24 cellular contexts compared by ENCODE assay signal in genomic region chr5:171945066-171945465, GRCh38.
A peak's percentile ranks its signal among the peaks of the same experiment; 100 is the strongest.
DNase-seq lines count a peak whose midpoint lies in the region; ATAC-seq, FAIRE-seq and TF ChIP-seq lines count a peak whose summit lies in the region.
"Had no signal": no experiment of that assay in that cellular context is flagged by ENCODE, and none has a peak within 500 bp of the region (broad histone marks: within the 10 kb centered on the region; RNA-seq: fewer than 3 reads in every experiment).

No MANE protein-coding gene starts in this region.

- no peak overlapping the region for H3K27ac Mint-ChIP-seq in natural killer cell
- H3K27ac Mint-ChIP-seq: activated naive CD4-positive, alpha-beta T cell treated with anti-CD3 and anti-CD28 coated beads, Interleukin-2, amount 10 ng/mL, durations not matched to agents 7 days and 5 days had no signal

- H3K9ac ChIP-seq in mammary epithelial cell (ENCODE audit: insufficient read depth, low read length) (no peak overlapping the region), HepG2 (ENCODE audit: insufficient read depth, low read depth, low read length) (no peak overlapping the region)

- no peaks in the 10 kb centered on the region for H3K27me3 ChIP-seq in mammary epithelial cell (ENCODE audit: insufficient read depth, low read length)
- H3K27me3 ChIP-seq in HepG2 (ENCODE audit: control insufficient read depth in 1 of 2, insufficient read depth in 2 of 2, low read length in 2 of 2) = no peaks in the 10 kb centered on the region
- H3K27me3 ChIP-seq: left lung, vagina had no signal

- H3K9me3 ChIP-seq in A549 (no peaks in the 10 kb centered on the region), mammary epithelial cell (replicated peaks; ENCODE audit: insufficient read depth, low read length) (no peaks in the 10 kb centered on the region), HepG2 (ENCODE audit: low read length) (no peaks in the 10 kb centered on the region), mucosa of descending colon (no peaks in the 10 kb centered on the region)
- H3K9me3 ChIP-seq: Caco-2, left lung, vagina had no signal

- H3K4me3 ChIP-seq in A549 (no peak overlapping the region), mammary epithelial cell (replicated peaks in 1 of 3; ENCODE audit: insufficient read depth in 1 of 3, low read depth in 2 of 3, low read length in 3 of 3) (no peak overlapping the region), HepG2 (replicated peaks in 1 of 3; ENCODE audit: insufficient read depth in 1 of 3, low read depth in 2 of 3, low read length in 3 of 3) (no peak overlapping the region), mucosa of descending colon (no peak overlapping the region)
- H3K4me3 ChIP-seq: left lung, skin epidermis, vagina had no signal

- BruUV-seq in mammary epithelial cell (replicated peaks; lab: Mats Ljungman, UMichigan) = no TSS peak
- no TSS peak for BruUV-seq in HepG2 (replicated peaks; lab: Mats Ljungman, UMichigan)

- H3K4me1 Mint-ChIP-seq in natural killer cell = peaks cover 34 to 51% of the 10 kb centered on the region in 2 donors

- FAIRE-seq in A549 (lab: Jason Lieb, UNC) = no peak
- FAIRE-seq in HTR-8/SVneo (lab: Jason Lieb, UNC) = no peak
- no peak for FAIRE-seq in HepG2 (lab: Jason Lieb, UNC)
- FAIRE-seq: GM18507 had no signal

- no peak overlapping the region for H3K4me3 Mint-ChIP-seq in natural killer cell
- H3K4me3 Mint-ChIP-seq: activated naive CD4-positive, alpha-beta T cell treated with anti-CD3 and anti-CD28 coated beads, Interleukin-2, amount 10 ng/mL, durations not matched to agents 7 days and 5 days; nephron had no signal

- POLR2A ChIA-PET in A549 (lab: Yijun Ruan, JAX) (no interaction called here), HepG2 (lab: Yijun Ruan, JAX) (no interaction called here)

- no peaks in the 10 kb centered on the region for H3K9me3 Mint-ChIP-seq in natural killer cell
- H3K9me3 Mint-ChIP-seq: activated naive CD4-positive, alpha-beta T cell treated with anti-CD3 and anti-CD28 coated beads, Interleukin-2, amount 10 ng/mL, durations not matched to agents 7 days and 5 days; nephron had no signal

- DNase-seq in A549 (ENCODE audit: low read depth in 1 of 2, low spot score in 1 of 2) (no peak), HTR-8/SVneo (ENCODE audit: insufficient read length, low spot score) (peak; percentile 22), mammary epithelial cell (no peak), HepG2 (ENCODE audit: low spot score) (no peak), mucosa of descending colon (no peak), GM20000 (ENCODE audit: low spot score) (no peak), natural killer cell (no peak)
- DNase-seq: activated CD4-positive, CD25-positive, alpha-beta regulatory T cell treated with anti-CD3 and anti-CD28 coated beads, Interleukin-2, amount 50 U/mL, for 72 hours; activated CD8-positive, alpha-beta memory T cell treated with anti-CD3 and anti-CD28 coated beads, Interleukin-2, amount 50 U/mL, for 4 hours; activated naive CD4-positive, alpha-beta T cell treated with anti-CD3 and anti-CD28 coated beads, Interleukin-2, amount 10 ng/mL, durations not matched to agents 7 days and 5 days; Caco-2; caudate nucleus; GF-D8; KBM-7; left lung; NCI-H187 treated with DMSO at 0.1 percent for 48 hours; NCI-H748 treated with DMSO at 0.1 percent for 48 hours; stimulated activated naive CD4-positive, alpha-beta T cell treated with Interleukin-2 at 50 U/mL for 16 hours; T-helper 1 cell had no signal

- no peak for TF ChIP-seq EP300 in A549 (IDR thresholded peaks at IDR 0.05)
- TF ChIP-seq EP300 in HepG2 (IDR thresholded peaks at IDR 0.05; ENCODE audit: low read depth in 2 of 2, low read length in 2 of 2) = no peak
- TF ChIP-seq EP300 in HepG2 (CRISPR knock-in tag; IDR thresholded peaks at IDR 0.05; ENCODE audit: borderline replicate concordance) = no peak

- no peak overlapping the region for H3K27ac ChIP-seq in A549
- no peak overlapping the region for H3K27ac ChIP-seq in mammary epithelial cell (ENCODE audit: insufficient read depth, low read depth, low read length)
- H3K27ac ChIP-seq in HepG2 (ENCODE audit: extremely low read length, insufficient read depth, low read length) = no peak overlapping the region
- H3K27ac ChIP-seq: left lung, skin epidermis, vagina had no signal

- intact Hi-C loops in mammary epithelial cell (cut with micrococcal nuclease) (loop anchor here (5.0 kb wide), 1 partner anchor 42 kb away; no protein-coding TSS in a partner anchor), HepG2 (cut with micrococcal nuclease; ENCODE audit: unreplicated experiment) (no loop called here), mucosa of descending colon (cut with DNase I, micrococcal nuclease) (no loop called here), natural killer cell (cut with micrococcal nuclease) (no loop called here)

- H2AFZ ChIP-seq in mammary epithelial cell (ENCODE audit: low read depth, low read length) (no peak overlapping the region), HepG2 (ENCODE audit: low read length) (no peak overlapping the region)

- TF ChIP-seq POLR2A in A549 (IDR thresholded peaks at IDR 0.05; ENCODE audit: low read length) (no peak), HepG2 (IDR thresholded peaks at IDR 0.05; ENCODE audit: insufficient read depth in 1 of 2, low read depth in 2 of 2, low read length in 2 of 2) (no peak)

- dilution Hi-C loops in mammary epithelial cell (cut with HindIII; ENCODE audit: low sequenced_read_pairs) = no loop called here

- H3K4me2 ChIP-seq in A549 (peak overlapping the region; percentile 5), mammary epithelial cell (ENCODE audit: insufficient read depth, low read depth, low read length) (peak overlapping the region; percentile 45), HepG2 (ENCODE audit: low read depth, low read length) (no peak overlapping the region)

- no peak for TF ChIP-seq RAD21 in A549 (conservative IDR thresholded peaks at IDR 0.05 in 1 of 2, IDR thresholded peaks at IDR 0.05 in 1 of 2)
- no peak for TF ChIP-seq RAD21 in HepG2 (CRISPR knock-in tag; IDR thresholded peaks at IDR 0.05)

- in situ Hi-C loops in mammary epithelial cell (cut with MboI; ENCODE audit: low sequenced_read_pairs in 2 of 2) (no loop called here), HepG2 (cut with HindIII; ENCODE audit: extremely low pct_ligation_motif_present, low pct_unique_long_range_greater_than_20kb) (no loop called here)

- 84% methylated on average over 2 of the region's 2 CpGs for WGBS in A549 (ENCODE audit: missing lambda C conversion rate)
- WGBS in mammary epithelial cell (ENCODE audit: low coverage, missing lambda C conversion rate) = 58% methylated on average over 2 of the region's 2 CpGs
- 97% methylated on average over 2 of the region's 2 CpGs for WGBS in HepG2 (ENCODE audit: low lambda C conversion rate)

- no peaks in the 10 kb centered on the region for H3K27me3 Mint-ChIP-seq in natural killer cell (ENCODE audit: low read depth in 2 of 2)
- H3K27me3 Mint-ChIP-seq: activated naive CD4-positive, alpha-beta T cell treated with anti-CD3 and anti-CD28 coated beads, Interleukin-2, amount 10 ng/mL, durations not matched to agents 7 days and 5 days had no signal

- ATAC-seq in A549 (no peak), HepG2 (no peak), mucosa of descending colon (no peak), GM21381 (IDR thresholded peaks at IDR 0.05; ENCODE audit: unreplicated experiment) (no peak), natural killer cell (no peak)
- ATAC-seq: left lung had no signal

- H4K20me1 ChIP-seq in mammary epithelial cell (ENCODE audit: insufficient read depth, low read length) = no peaks in the 10 kb centered on the region
- H4K20me1 ChIP-seq in HepG2 (ENCODE audit: insufficient read depth, low read length) = peaks cover 19% of the 10 kb centered on the region; the same call in 1 of the 2 replicates

- CTCF ChIA-PET in A549 (lab: Yijun Ruan, JAX) = interaction anchor here (0.6 to 1.6 kb wide), 4 partner anchors 9 to 316 kb away, joined by 3 to 5 read pairs (median 4); no protein-coding TSS in a partner anchor
- CTCF ChIA-PET in mammary epithelial cell (lab: Charles Lee; ENCODE audit: low non-redundant PET) = no interaction called here
- CTCF ChIA-PET in HepG2 (lab: Yijun Ruan, JAX; ENCODE audit: low intra/inter-chr PET ratio, low total read pairs) = no interaction called here

- H3K36me3 ChIP-seq in mammary epithelial cell (ENCODE audit: insufficient read depth, low read length) (no peaks in the 10 kb centered on the region), HepG2 (replicated peaks in 1 of 2; ENCODE audit: control insufficient read depth in 1 of 2, insufficient read depth in 2 of 2, low read length in 2 of 2) (no peaks in the 10 kb centered on the region), mucosa of descending colon (ENCODE audit: low read depth) (no peaks in the 10 kb centered on the region)
- H3K36me3 ChIP-seq: left lung, vagina had no signal

- TF ChIP-seq CTCF in A549 (IDR thresholded peaks at IDR 0.05) (no peak), mammary epithelial cell (conservative IDR thresholded peaks at IDR 0.05 in 1 of 2, IDR thresholded peaks at IDR 0.05 in 1 of 2; ENCODE audit: extremely low read depth in 1 of 2, insufficient read depth in 1 of 2, low read depth in 1 of 2, low read length in 2 of 2) (no peak), HepG2 (CRISPR knock-in tag; IDR thresholded peaks at IDR 0.05) (no peak), mucosa of descending colon (IDR thresholded peaks at IDR 0.05) (no peak), GM20000 (IDR thresholded peaks at IDR 0.05; ENCODE audit: extremely low read depth, missing control alignments) (no peak), natural killer cell (IDR thresholded peaks at IDR 0.05) (no peak)

- H3K79me2 ChIP-seq in mammary epithelial cell (ENCODE audit: insufficient read depth, low read length) = peaks cover 72% of the 10 kb centered on the region
- H3K79me2 ChIP-seq in HepG2 (ENCODE audit: insufficient read depth, low read length) = peaks cover 56% of the 10 kb centered on the region

- H3K36me3 Mint-ChIP-seq in natural killer cell = no peaks in the 10 kb centered on the region
- H3K36me3 Mint-ChIP-seq: activated naive CD4-positive, alpha-beta T cell treated with anti-CD3 and anti-CD28 coated beads, Interleukin-2, amount 10 ng/mL, durations not matched to agents 7 days and 5 days had no signal

- H3K4me1 ChIP-seq in A549 = peaks cover 49% of the 10 kb centered on the region
- H3K4me1 ChIP-seq in mammary epithelial cell (ENCODE audit: insufficient read depth, low read length) = peaks cover 18% of the 10 kb centered on the region
- H3K4me1 ChIP-seq in HepG2 (ENCODE audit: insufficient read depth, low read length) = peaks cover 43% of the 10 kb centered on the region
- peaks cover 15% of the 10 kb centered on the region for H3K4me1 ChIP-seq in mucosa of descending colon (ENCODE audit: low read depth)

TF ChIP-seq in A549, 52 proteins besides CTCF, POLR2A, EP300 and RAD21:
- TF ChIP-seq CEBPB (IDR thresholded peaks at IDR 0.05) (peak; percentile 86 to 91; a peak in 3 of 4 replicates), HOXB5 (CRISPR knock-in tag; IDR thresholded peaks at IDR 0.05) (no peak), JUN (IDR thresholded peaks at IDR 0.05) (no peak)

Comparison
In these comparisons a context has a peak if more than half of its experiments do, and no peak if none do; other contexts are left out.
1. Of the 38 proteins assayed by ChIP-seq in both HepG2 and A549: peak only in HepG2: none; only in A549: none; in both: CEBPB; in neither: 37.